Comparison of ENCODE assay signal across 1 cellular context in genomic region chr19:34366670-34367423, GRCh38.
TF ChIP-seq lines count a peak whose summit lies in the region.

No MANE protein-coding gene starts in this region.

TF ChIP-seq in GM12878, 131 proteins besides CTCF, POLR2A, EP300 and RAD21 (continued from another document):
- TF ChIP-seq, protein P1, sequence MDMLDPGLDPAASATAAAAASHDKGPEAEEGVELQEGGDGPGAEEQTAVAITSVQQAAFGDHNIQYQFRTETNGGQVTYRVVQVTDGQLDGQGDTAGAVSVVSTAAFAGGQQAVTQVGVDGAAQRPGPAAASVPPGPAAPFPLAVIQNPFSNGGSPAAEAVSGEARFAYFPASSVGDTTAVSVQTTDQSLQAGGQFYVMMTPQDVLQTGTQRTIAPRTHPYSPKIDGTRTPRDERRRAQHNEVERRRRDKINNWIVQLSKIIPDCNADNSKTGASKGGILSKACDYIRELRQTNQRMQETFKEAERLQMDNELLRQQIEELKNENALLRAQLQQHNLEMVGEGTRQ (IDR thresholded peaks at IDR 0.05; ENCODE audit: borderline replicate concordance, low read depth, low read length), result no peak
- TF ChIP-seq TBL1XR1 (IDR thresholded peaks at IDR 0.05; ENCODE audit: low read depth, low read length), result no peak
- no peak for TF ChIP-seq POLR2AphosphoS2 (IDR thresholded peaks at IDR 0.05; ENCODE audit: low read depth, low read length)
- TF ChIP-seq TCF12 (IDR thresholded peaks at IDR 0.05; ENCODE audit: low read depth, low read length), result no peak
- no peak for TF ChIP-seq ZNF592 (IDR thresholded peaks at IDR 0.05)
- TF ChIP-seq HDAC2 (IDR thresholded peaks at IDR 0.05), result no peak
- TF ChIP-seq JUND (IDR thresholded peaks at IDR 0.05; ENCODE audit: low read depth, low read length), result no peak
- TF ChIP-seq PAX5 (IDR thresholded peaks at IDR 0.05; ENCODE audit: borderline replicate concordance, low read depth, low read length), result no peak
- TF ChIP-seq, protein P2, sequence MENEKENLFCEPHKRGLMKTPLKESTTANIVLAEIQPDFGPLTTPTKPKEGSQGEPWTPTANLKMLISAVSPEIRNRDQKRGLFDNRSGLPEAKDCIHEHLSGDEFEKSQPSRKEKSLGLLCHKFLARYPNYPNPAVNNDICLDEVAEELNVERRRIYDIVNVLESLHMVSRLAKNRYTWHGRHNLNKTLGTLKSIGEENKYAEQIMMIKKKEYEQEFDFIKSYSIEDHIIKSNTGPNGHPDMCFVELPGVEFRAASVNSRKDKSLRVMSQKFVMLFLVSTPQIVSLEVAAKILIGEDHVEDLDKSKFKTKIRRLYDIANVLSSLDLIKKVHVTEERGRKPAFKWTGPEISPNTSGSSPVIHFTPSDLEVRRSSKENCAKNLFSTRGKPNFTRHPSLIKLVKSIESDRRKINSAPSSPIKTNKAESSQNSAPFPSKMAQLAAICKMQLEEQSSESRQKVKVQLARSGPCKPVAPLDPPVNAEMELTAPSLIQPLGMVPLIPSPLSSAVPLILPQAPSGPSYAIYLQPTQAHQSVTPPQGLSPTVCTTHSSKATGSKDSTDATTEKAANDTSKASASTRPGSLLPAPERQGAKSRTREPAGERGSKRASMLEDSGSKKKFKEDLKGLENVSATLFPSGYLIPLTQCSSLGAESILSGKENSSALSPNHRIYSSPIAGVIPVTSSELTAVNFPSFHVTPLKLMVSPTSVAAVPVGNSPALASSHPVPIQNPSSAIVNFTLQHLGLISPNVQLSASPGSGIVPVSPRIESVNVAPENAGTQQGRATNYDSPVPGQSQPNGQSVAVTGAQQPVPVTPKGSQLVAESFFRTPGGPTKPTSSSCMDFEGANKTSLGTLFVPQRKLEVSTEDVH (IDR thresholded peaks at IDR 0.05; ENCODE audit: low read depth, partially characterized antibody), result no peak
- TF ChIP-seq STAT1 (conservative IDR thresholded peaks at IDR 0.05), result no peak
- no peak for TF ChIP-seq HDGF (IDR thresholded peaks at IDR 0.05)
- TF ChIP-seq ZNF622 (IDR thresholded peaks at IDR 0.05), result no peak
- TF ChIP-seq, protein P3, sequence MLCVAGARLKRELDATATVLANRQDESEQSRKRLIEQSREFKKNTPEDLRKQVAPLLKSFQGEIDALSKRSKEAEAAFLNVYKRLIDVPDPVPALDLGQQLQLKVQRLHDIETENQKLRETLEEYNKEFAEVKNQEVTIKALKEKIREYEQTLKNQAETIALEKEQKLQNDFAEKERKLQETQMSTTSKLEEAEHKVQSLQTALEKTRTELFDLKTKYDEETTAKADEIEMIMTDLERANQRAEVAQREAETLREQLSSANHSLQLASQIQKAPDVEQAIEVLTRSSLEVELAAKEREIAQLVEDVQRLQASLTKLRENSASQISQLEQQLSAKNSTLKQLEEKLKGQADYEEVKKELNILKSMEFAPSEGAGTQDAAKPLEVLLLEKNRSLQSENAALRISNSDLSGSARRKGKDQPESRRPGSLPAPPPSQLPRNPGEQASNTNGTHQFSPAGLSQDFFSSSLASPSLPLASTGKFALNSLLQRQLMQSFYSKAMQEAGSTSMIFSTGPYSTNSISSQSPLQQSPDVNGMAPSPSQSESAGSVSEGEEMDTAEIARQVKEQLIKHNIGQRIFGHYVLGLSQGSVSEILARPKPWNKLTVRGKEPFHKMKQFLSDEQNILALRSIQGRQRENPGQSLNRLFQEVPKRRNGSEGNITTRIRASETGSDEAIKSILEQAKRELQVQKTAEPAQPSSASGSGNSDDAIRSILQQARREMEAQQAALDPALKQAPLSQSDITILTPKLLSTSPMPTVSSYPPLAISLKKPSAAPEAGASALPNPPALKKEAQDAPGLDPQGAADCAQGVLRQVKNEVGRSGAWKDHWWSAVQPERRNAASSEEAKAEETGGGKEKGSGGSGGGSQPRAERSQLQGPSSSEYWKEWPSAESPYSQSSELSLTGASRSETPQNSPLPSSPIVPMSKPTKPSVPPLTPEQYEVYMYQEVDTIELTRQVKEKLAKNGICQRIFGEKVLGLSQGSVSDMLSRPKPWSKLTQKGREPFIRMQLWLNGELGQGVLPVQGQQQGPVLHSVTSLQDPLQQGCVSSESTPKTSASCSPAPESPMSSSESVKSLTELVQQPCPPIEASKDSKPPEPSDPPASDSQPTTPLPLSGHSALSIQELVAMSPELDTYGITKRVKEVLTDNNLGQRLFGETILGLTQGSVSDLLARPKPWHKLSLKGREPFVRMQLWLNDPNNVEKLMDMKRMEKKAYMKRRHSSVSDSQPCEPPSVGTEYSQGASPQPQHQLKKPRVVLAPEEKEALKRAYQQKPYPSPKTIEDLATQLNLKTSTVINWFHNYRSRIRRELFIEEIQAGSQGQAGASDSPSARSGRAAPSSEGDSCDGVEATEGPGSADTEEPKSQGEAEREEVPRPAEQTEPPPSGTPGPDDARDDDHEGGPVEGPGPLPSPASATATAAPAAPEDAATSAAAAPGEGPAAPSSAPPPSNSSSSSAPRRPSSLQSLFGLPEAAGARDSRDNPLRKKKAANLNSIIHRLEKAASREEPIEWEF (IDR thresholded peaks at IDR 0.05; ENCODE audit: insufficient replicate concordance, low read depth, low read length), result no peak
- TF ChIP-seq ZZZ3 (IDR thresholded peaks at IDR 0.05; ENCODE audit: control insufficient read depth, insufficient read length, low read depth), result no peak
- no peak for TF ChIP-seq RELA (IDR thresholded peaks at IDR 0.05; ENCODE audit: borderline replicate concordance, partially characterized antibody)
- TF ChIP-seq ATF7 (IDR thresholded peaks at IDR 0.05; ENCODE audit: low read depth), result no peak
- TF ChIP-seq SUZ12 (IDR thresholded peaks at IDR 0.05; ENCODE audit: unreplicated experiment), result no peak
